Comparison of ENCODE assay signal across 9 cellular contexts in the genomic region with DNA sequence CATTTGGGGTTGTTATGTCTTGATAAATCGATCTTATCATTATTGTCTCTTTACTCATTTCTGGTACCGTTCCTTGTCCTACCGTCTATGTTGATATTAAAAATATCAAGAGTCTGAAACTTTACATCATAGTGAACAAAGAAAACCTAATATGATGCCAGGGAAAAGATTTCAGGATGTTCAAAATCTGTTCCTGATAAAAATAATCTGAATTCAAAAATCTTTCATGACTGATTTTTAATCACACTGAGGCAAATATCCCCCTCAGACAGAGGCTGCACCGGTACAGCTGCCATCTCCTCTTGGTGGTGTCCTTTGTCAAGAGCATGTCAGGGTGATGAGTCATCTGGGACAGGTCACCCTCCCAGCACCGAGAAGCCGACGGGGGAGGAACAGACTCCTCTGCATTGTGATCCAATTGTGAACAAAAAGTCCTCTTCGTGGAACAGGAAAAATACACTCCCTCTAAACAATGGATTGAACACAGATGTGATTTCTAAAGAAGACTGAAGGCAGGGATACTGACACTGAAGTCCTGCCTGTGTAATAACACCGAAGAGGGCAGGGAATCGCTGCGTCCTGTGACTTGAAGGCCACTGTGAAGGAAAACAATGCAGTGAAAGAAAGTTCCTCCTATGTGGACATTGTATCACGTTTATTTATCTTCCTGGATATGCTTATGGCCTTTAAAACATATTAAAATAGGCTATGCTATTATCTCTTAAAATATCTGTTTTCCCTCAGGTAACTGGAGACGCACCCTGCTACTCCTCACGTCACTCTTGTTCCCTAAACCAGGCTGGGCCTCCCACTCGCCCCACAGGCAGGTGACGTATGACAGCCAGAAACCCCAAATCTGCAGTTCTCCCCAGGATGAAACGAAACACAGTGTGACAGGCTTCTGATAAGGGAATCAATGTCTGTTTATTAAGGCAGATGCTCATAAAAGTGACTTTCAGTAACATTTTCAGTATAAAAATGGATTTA. TPM values are rescaled to one million over a fixed set of nuclear protein-coding genes. Genes with fewer than 3 reads are reported as not detected.
DNase-seq lines count a peak whose midpoint lies in the region; ATAC-seq, FAIRE-seq and TF ChIP-seq lines count a peak whose summit lies in the region.
"Had no signal": no experiment of that assay in that cellular context is flagged by ENCODE, and none has a peak within 500 bp of the region (broad histone marks: within the 10 kb centered on the region; RNA-seq: fewer than 3 reads in every experiment).

No MANE protein-coding gene starts in this region.

- FAIRE-seq in endothelial cell of umbilical vein (lab: Jason Lieb, UNC): peak; percentile 89
- FAIRE-seq: endometrium had no signal

- no peak for ATAC-seq in HG02981 (IDR thresholded peaks at IDR 0.05; ENCODE audit: unreplicated experiment)
- ATAC-seq in GM21423 (IDR thresholded peaks at IDR 0.05; ENCODE audit: unreplicated experiment): no peak

- H3K27ac ChIP-seq in endothelial cell of umbilical vein (ENCODE audit: insufficient read depth, low read depth, low read length): peak overlapping the region; percentile 69

- peaks cover 0 to 10% of the 10 kb centered on the region in 2 experiments for H3K36me3 ChIP-seq in endothelial cell of umbilical vein (ENCODE audit: control insufficient read depth in 2 of 2, extremely low read depth in 1 of 2, insufficient read depth in 2 of 2, low read length in 2 of 2)

- no peak for TF ChIP-seq POLR2A in endothelial cell of umbilical vein (IDR thresholded peaks at IDR 0.05; ENCODE audit: low read depth, low read length)

- H3K4me1 ChIP-seq in endothelial cell of umbilical vein (ENCODE audit: control insufficient read depth, extremely low read depth, insufficient read depth, low read length): peaks cover 31% of the 10 kb centered on the region

- H3K27me3 ChIP-seq in endothelial cell of umbilical vein (ENCODE audit: control insufficient read depth in 2 of 2, insufficient read depth in 2 of 2, low read length in 2 of 2): no peaks in the 10 kb centered on the region

- DNase-seq in ELR (ENCODE audit: low read depth) (peak; percentile 78), NCI-H510A (lab: John Stamatoyannopoulos, UW) (peak; percentile 27), endothelial cell of umbilical vein (ENCODE audit: low read depth, low spot score) (peak; percentile 83), mucosa of gallbladder (ENCODE audit: low spot score) (peak; percentile 57), cortex of kidney (lab: John Stamatoyannopoulos, UW) (no peak)
- no peak for DNase-seq in stimulated activated naive CD4-positive, alpha-beta T cell (lab: John Stamatoyannopoulos, UW)

- CTCF ChIA-PET in endothelial cell of umbilical vein (lab: Charles Lee): no interaction called here

- POLR2A ChIA-PET in endothelial cell of umbilical vein (lab: Charles Lee): no interaction called here

- peak overlapping the region; percentile 3 for H3K4me2 ChIP-seq in endothelial cell of umbilical vein (ENCODE audit: insufficient read depth, low read length)

- H3K9me3 ChIP-seq in endothelial cell of umbilical vein (replicated peaks; ENCODE audit: control insufficient read depth, insufficient read depth, low read length): no peaks in the 10 kb centered on the region

- H3K9me1 ChIP-seq in endothelial cell of umbilical vein (replicated peaks; ENCODE audit: control insufficient read depth, extremely low read depth, insufficient read depth, low read length): no peaks in the 10 kb centered on the region

- no peak overlapping the region for H2AFZ ChIP-seq in endothelial cell of umbilical vein (ENCODE audit: low read depth, low read length)

- no peaks in the 10 kb centered on the region for H3K79me2 ChIP-seq in endothelial cell of umbilical vein (ENCODE audit: control insufficient read depth, insufficient read depth, low read length)

- H3K4me3 ChIP-seq in endothelial cell of umbilical vein (replicated peaks in 1 of 3; ENCODE audit: insufficient read depth in 1 of 3, low read depth in 1 of 3, low read length in 3 of 3): no peak overlapping the region

- dilution Hi-C loops in endothelial cell of umbilical vein (cut with MboI; ENCODE audit: extremely low pct_ligation_motif_present, low sequenced_read_pairs): no loop called here

- TF ChIP-seq CTCF in endothelial cell of umbilical vein (IDR thresholded peaks at IDR 0.05; ENCODE audit: extremely low read depth in 1 of 2, insufficient read depth in 1 of 2, low read depth in 1 of 2, low read length in 2 of 2): no peak

- H3K9ac ChIP-seq in endothelial cell of umbilical vein (replicated peaks; ENCODE audit: extremely low read depth, insufficient read depth, low read length): peak overlapping the region; percentile 33

- no TSS peak for BruUV-seq in endothelial cell of umbilical vein (replicated peaks; lab: Mats Ljungman, UMichigan)

- intact Hi-C loops in endothelial cell of umbilical vein (cut with micrococcal nuclease): loop anchor here (5.0 kb wide), 1 partner anchor 36 kb away; no protein-coding TSS in a partner anchor

- H4K20me1 ChIP-seq in endothelial cell of umbilical vein (replicated peaks; ENCODE audit: control insufficient read depth, extremely low read depth, insufficient read depth, low read length): no peaks in the 10 kb centered on the region

TF ChIP-seq in endothelial cell of umbilical vein, 7 proteins besides CTCF, POLR2A, EP300 and RAD21:
- TF ChIP-seq MYC (IDR thresholded peaks at IDR 0.05; ENCODE audit: low read depth, low read length) (no peak), POLR2AphosphoS5 (IDR thresholded peaks at IDR 0.05; ENCODE audit: insufficient read depth, low read depth, low read length) (no peak), GATA2 (IDR thresholded peaks at IDR 0.05; ENCODE audit: insufficient read depth, insufficient read length, low read depth, low read length) (no peak), FOS (IDR thresholded peaks at IDR 0.05; ENCODE audit: borderline replicate concordance, insufficient read depth, low read length) (peak; percentile 93), JUN (IDR thresholded peaks at IDR 0.05; ENCODE audit: borderline replicate concordance, insufficient read depth, insufficient read length, low read depth) (peak; percentile 84), EZH2 (IDR thresholded peaks at IDR 0.05; ENCODE audit: borderline replicate concordance, low read depth, low read length, severe bottlenecking) (no peak)
- TF ChIP-seq, protein P1, sequence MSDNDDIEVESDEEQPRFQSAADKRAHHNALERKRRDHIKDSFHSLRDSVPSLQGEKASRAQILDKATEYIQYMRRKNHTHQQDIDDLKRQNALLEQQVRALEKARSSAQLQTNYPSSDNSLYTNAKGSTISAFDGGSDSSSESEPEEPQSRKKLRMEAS (IDR thresholded peaks at IDR 0.05; ENCODE audit: insufficient read depth, insufficient read length): no peak
TF ChIP-seq in endothelial cell of umbilical vein: peak in this region for 2.

RNA-seq across cellular contexts. Expression of a gene that starts 4.3 kb away (rescaled TPM):
- total RNA-seq in endothelial cell of umbilical vein: 15.3 and 31.7 TPM in 2 replicates
- 11.5 and 14.6 TPM in 2 replicates for polyA plus RNA-seq in endothelial cell of umbilical vein
- polyA plus RNA-seq in endothelial cell of umbilical vein (2011; cell fraction: cytosol; rRNA removed): 10.2 and 16.5 TPM in 2 replicates
- polyA plus RNA-seq in endothelial cell of umbilical vein (2011; cell fraction: nucleus; rRNA removed): 6.4 and 9.8 TPM in 2 replicates
- 18.3 and 18.4 TPM in 2 replicates for polyA plus RNA-seq in endothelial cell of umbilical vein (2012)
- 5.2 and 6.1 TPM in 2 replicates for polyA minus RNA-seq in endothelial cell of umbilical vein
- 5.9 TPM for polyA minus RNA-seq in endothelial cell of umbilical vein (2011; cell fraction: cytosol; rRNA and poly(A)+ RNA removed)
- polyA minus RNA-seq in endothelial cell of umbilical vein (2011; cell fraction: nucleus; rRNA and poly(A)+ RNA removed): 2.5 and 5.8 TPM in 2 replicates
- total RNA-seq in mucosa of gallbladder: 6.9 TPM

RNA-seq across cellular contexts. Expression of a gene that starts 33.1 kb away (rescaled TPM):
- total RNA-seq in endothelial cell of umbilical vein (1.2 and 1.5 TPM in 2 replicates), mucosa of gallbladder (1.3 TPM)
- polyA plus RNA-seq in endothelial cell of umbilical vein: 0.06 TPM in 1 of 2 replicates, not detected in the other
- polyA plus RNA-seq in endothelial cell of umbilical vein (2011; cell fraction: cytosol; rRNA removed): 0.04 TPM in 1 of 2 replicates, not detected in the other
- 0.28 and 0.37 TPM in 2 replicates for polyA plus RNA-seq in endothelial cell of umbilical vein (2011; cell fraction: nucleus; rRNA removed)
- polyA plus RNA-seq in endothelial cell of umbilical vein (2012): 0.36 and 0.42 TPM in 2 replicates
- not detected in 2 replicates for polyA minus RNA-seq in endothelial cell of umbilical vein
- not detected for polyA minus RNA-seq in endothelial cell of umbilical vein (2011; cell fraction: cytosol; rRNA and poly(A)+ RNA removed)
- not detected in 2 replicates for polyA minus RNA-seq in endothelial cell of umbilical vein (2011; cell fraction: nucleus; rRNA and poly(A)+ RNA removed)

RNA-seq across cellular contexts. Expression of a gene that starts 40.1 kb away (rescaled TPM):
- total RNA-seq in endothelial cell of umbilical vein (141 TPM in 2 replicates), mucosa of gallbladder (125 TPM)
- 120 and 132 TPM in 2 replicates for polyA plus RNA-seq in endothelial cell of umbilical vein
- polyA plus RNA-seq in endothelial cell of umbilical vein (2011; cell fraction: cytosol; rRNA removed): 61.0 and 68.1 TPM in 2 replicates
- polyA plus RNA-seq in endothelial cell of umbilical vein (2011; cell fraction: nucleus; rRNA removed): 219 and 279 TPM in 2 replicates
- 46.0 and 49.7 TPM in 2 replicates for polyA plus RNA-seq in endothelial cell of umbilical vein (2012)
- 126 and 151 TPM in 2 replicates for polyA minus RNA-seq in endothelial cell of umbilical vein
- 14.0 TPM for polyA minus RNA-seq in endothelial cell of umbilical vein (2011; cell fraction: cytosol; rRNA and poly(A)+ RNA removed)
- 70.4 and 87.6 TPM in 2 replicates for polyA minus RNA-seq in endothelial cell of umbilical vein (2011; cell fraction: nucleus; rRNA and poly(A)+ RNA removed)

Comparison
In these comparisons a context has a peak if more than half of its experiments do, and no peak if none do; other contexts are left out.
1. DNase-seq: peak in ELR (single experiment), NCI-H510A (single experiment), endothelial cell of umbilical vein (single experiment) and mucosa of gallbladder (single experiment); none in cortex of kidney (single experiment) and stimulated activated naive CD4-positive, alpha-beta T cell (0 of 6).